In genomic region chr6:20943036-20943627, GRCh38 we compare ENCODE assay signal across 16 cellular contexts.
"Had no signal": no experiment of that assay in that cellular context is flagged by ENCODE, and none has a peak within 500 bp of the region (broad histone marks: within the 10 kb centered on the region; RNA-seq: fewer than 3 reads in every experiment).

No MANE protein-coding gene starts in this region.

- H3K27me3 Mint-ChIP-seq: activated CD4-positive, alpha-beta memory T cell treated with anti-CD3 and anti-CD28 coated beads for 36 hours; activated CD4-positive, alpha-beta T cell treated with anti-CD3 and anti-CD28 coated beads for 36 hours; activated CD8-positive, alpha-beta memory T cell treated with anti-CD3 and anti-CD28 coated beads, Interleukin-2, amount 10 ng/mL, durations not matched to agents 7 days and 5 days; stimulated activated naive CD8-positive, alpha-beta T cell treated with anti-CD3 and anti-CD28 coated beads, Interleukin-15, Interleukin-2, amounts not matched to agents 100 ng/mL and 50 ng/mL, for 24 hours had no signal

- H3K4me1 Mint-ChIP-seq: activated CD4-positive, alpha-beta T cell treated with anti-CD3 and anti-CD28 coated beads for 36 hours had no signal

- ATAC-seq: activated CD4-positive, alpha-beta T cell treated with anti-CD3 and anti-CD28 coated beads for 36 hours; activated CD8-positive, alpha-beta memory T cell treated with anti-CD3 and anti-CD28 coated beads, Interleukin-2, amount 10 ng/mL, durations not matched to agents 7 days and 5 days; left cardiac atrium; lower lobe of right lung; right cardiac atrium had no signal

- H3K4me1 ChIP-seq: lower lobe of right lung, prostate gland, upper lobe of left lung had no signal

- H3K9me3 ChIP-seq: lower lobe of right lung, prostate gland had no signal

- H3K27ac ChIP-seq: dorsolateral prefrontal cortex, lower lobe of right lung, prostate gland, upper lobe of left lung, VCaP had no signal

- DNase-seq: activated CD4-positive, alpha-beta memory T cell treated with anti-CD3 and anti-CD28 coated beads for 36 hours; activated CD4-positive, alpha-beta T cell treated with anti-CD3 and anti-CD28 coated beads for 36 hours; activated CD8-positive, alpha-beta memory T cell treated with anti-CD3 and anti-CD28 coated beads, Interleukin-2, amount 10 ng/mL, durations not matched to agents 7 days and 5 days; activated naive CD4-positive, alpha-beta T cell treated with anti-CD3 and anti-CD28 coated beads, Interleukin-2, amount 50 U/mL, for 16 hours; activated T-cell treated with anti-CD3 and anti-CD28 coated beads, Interleukin-2, amount 50 U/mL, for 1 hour; dorsolateral prefrontal cortex; endodermal cell; left cardiac atrium; lower lobe of right lung; midbrain; right cardiac atrium; T-helper 9 cell; upper lobe of left lung had no signal

- H3K27me3 ChIP-seq: dorsolateral prefrontal cortex, upper lobe of left lung had no signal

- H3K4me3 ChIP-seq: dorsolateral prefrontal cortex, lower lobe of right lung, prostate gland, upper lobe of left lung had no signal

- H3K27ac Mint-ChIP-seq: activated CD4-positive, alpha-beta memory T cell treated with anti-CD3 and anti-CD28 coated beads for 36 hours; activated CD4-positive, alpha-beta T cell treated with anti-CD3 and anti-CD28 coated beads for 36 hours; activated CD8-positive, alpha-beta memory T cell treated with anti-CD3 and anti-CD28 coated beads, Interleukin-2, amount 10 ng/mL, durations not matched to agents 7 days and 5 days; endodermal cell; stimulated activated naive CD8-positive, alpha-beta T cell treated with anti-CD3 and anti-CD28 coated beads, Interleukin-15, Interleukin-2, amounts not matched to agents 100 ng/mL and 50 ng/mL, for 24 hours had no signal

- H3K36me3 ChIP-seq: lower lobe of right lung, prostate gland, upper lobe of left lung had no signal

- H3K4me3 Mint-ChIP-seq: activated CD4-positive, alpha-beta memory T cell treated with anti-CD3 and anti-CD28 coated beads for 36 hours; activated CD4-positive, alpha-beta T cell treated with anti-CD3 and anti-CD28 coated beads for 36 hours; activated CD8-positive, alpha-beta memory T cell treated with anti-CD3 and anti-CD28 coated beads, Interleukin-2, amount 10 ng/mL, durations not matched to agents 7 days and 5 days; endodermal cell; stimulated activated naive CD8-positive, alpha-beta T cell treated with anti-CD3 and anti-CD28 coated beads, Interleukin-15, Interleukin-2, amounts not matched to agents 100 ng/mL and 50 ng/mL, for 24 hours had no signal
